In the genomic region with DNA sequence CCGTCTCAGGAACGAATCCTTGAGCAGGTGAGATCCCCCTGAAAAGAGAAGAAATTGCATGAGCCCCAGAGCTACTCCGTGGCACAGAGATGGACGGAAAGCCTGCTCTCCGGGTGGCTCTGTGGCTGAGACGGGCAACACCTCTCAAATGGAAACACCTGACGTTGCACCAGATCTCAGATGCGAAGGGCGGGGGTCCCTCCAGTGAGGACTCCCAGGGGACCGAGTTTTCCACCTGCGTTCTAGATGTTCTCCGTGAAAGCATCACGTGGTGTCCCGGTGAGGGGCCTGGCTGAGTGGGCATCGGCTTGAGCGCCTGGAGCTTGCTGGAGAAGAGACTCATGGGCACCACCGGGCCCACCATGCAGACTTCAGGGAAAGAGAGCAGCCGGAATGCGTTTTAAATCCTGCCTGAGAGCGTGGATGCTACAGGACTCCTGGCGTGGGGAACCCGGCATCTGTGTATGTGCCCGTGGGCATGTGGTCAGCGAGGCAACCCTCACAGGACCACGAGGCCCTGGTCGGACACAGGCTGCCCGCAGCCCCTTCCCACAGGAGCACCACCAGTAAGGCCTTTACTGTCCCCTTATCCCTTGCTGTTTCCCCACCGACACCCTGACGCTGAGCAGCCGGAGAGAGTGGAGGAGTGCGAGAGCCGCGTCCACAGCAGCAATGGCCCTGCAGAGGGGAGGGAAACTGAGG, we compare ENCODE assay signal across 28 cellular contexts.
"Had no signal": no experiment of that assay in that cellular context is flagged by ENCODE, and none has a peak within 500 bp of the region (broad histone marks: within the 10 kb centered on the region; RNA-seq: fewer than 3 reads in every experiment).

No MANE protein-coding gene starts in this region.

- H3K4me3 Mint-ChIP-seq: activated B cell treated with CpG ODN at 0.5 μM for 24 hours; activated CD4-positive, alpha-beta T cell treated with anti-CD3 and anti-CD28 coated beads, Interleukin-2, amount 10 ng/mL, durations not matched to agents 24 days and 14 days; activated CD8-positive, alpha-beta memory T cell treated with anti-CD3 and anti-CD28 coated beads, Interleukin-2, amount 10 ng/mL, durations not matched to agents 7 days and 5 days; activated naive CD8-positive, alpha-beta T cell treated with anti-CD3 and anti-CD28 coated beads, Interleukin-2, amount 50 U/mL, for 24 hours; activated T-cell treated with anti-CD3 and anti-CD28 coated beads, Interleukin-2, amount 50 U/mL, for 4 hours; T-cell had no signal

- H3K36me3 Mint-ChIP-seq: activated CD8-positive, alpha-beta memory T cell treated with anti-CD3 and anti-CD28 coated beads, Interleukin-2, amount 10 ng/mL, durations not matched to agents 7 days and 5 days; activated naive CD4-positive, alpha-beta T cell treated with anti-CD3 and anti-CD28 coated beads, Interleukin-2, amount 50 U/mL, for 72 hours; T-cell had no signal

- H3K27me3 Mint-ChIP-seq: activated B cell treated with CpG ODN at 0.5 μM for 24 hours; activated CD4-positive, alpha-beta T cell treated with anti-CD3 and anti-CD28 coated beads, Interleukin-2, amount 10 ng/mL, durations not matched to agents 24 days and 14 days; activated CD8-positive, alpha-beta memory T cell treated with anti-CD3 and anti-CD28 coated beads, Interleukin-2, amount 10 ng/mL, durations not matched to agents 7 days and 5 days; activated naive CD8-positive, alpha-beta T cell treated with anti-CD3 and anti-CD28 coated beads, Interleukin-2, amount 50 U/mL, for 24 hours had no signal

- DNase-seq: activated B cell treated with CpG ODN at 0.5 μM for 24 hours; activated CD4-positive, alpha-beta T cell treated with anti-CD3 and anti-CD28 coated beads for 1 hour; activated CD4-positive, alpha-beta T cell treated with anti-CD3 and anti-CD28 coated beads, Interleukin-2, amount 10 ng/mL, durations not matched to agents 24 days and 14 days; activated CD4-positive, alpha-beta T cell treated with anti-CD3 and anti-CD28 coated beads, Interleukin-2, amount 50 U/mL, for 48 hours; activated CD8-positive, alpha-beta memory T cell treated with anti-CD3 and anti-CD28 coated beads, Interleukin-2, amount 10 ng/mL, durations not matched to agents 7 days and 5 days; activated effector memory CD4-positive, alpha-beta T cell treated with anti-CD3 and anti-CD28 coated beads, Interleukin-2, amount 50 U/mL, for 16 hours; activated naive CD4-positive, alpha-beta T cell treated with Interleukin-2 at 50 U/mL for 16 hours; activated naive CD8-positive, alpha-beta T cell treated with anti-CD3 and anti-CD28 coated beads, Interleukin-2, amount 50 U/mL, for 24 hours; activated T-cell treated with anti-CD3 and anti-CD28 coated beads, Interleukin-2, amount 50 U/mL, for 4 hours; amniotic stem cell; body of pancreas; Karpas-422; MM.1S; NCI-H1105 treated with DMSO at 0.1 percent for 48 hours; NCI-H1436 treated with DMSO at 0.1 percent for 48 hours; NCI-H187; NCI-H2081; NCI-H446; NCI-H524; Peyer's patch; SHP77 treated with DMSO at 0.1 percent for 48 hours; T-cell; T-helper 2 cell; T1000 had no signal

- H3K9me3 ChIP-seq: ascending aorta, body of pancreas, Peyer's patch had no signal

- H3K27ac Mint-ChIP-seq: activated B cell treated with CpG ODN at 0.5 μM for 24 hours; activated CD4-positive, alpha-beta T cell treated with anti-CD3 and anti-CD28 coated beads, Interleukin-2, amount 10 ng/mL, durations not matched to agents 24 days and 14 days; activated CD8-positive, alpha-beta memory T cell treated with anti-CD3 and anti-CD28 coated beads, Interleukin-2, amount 10 ng/mL, durations not matched to agents 7 days and 5 days; activated naive CD4-positive, alpha-beta T cell treated with anti-CD3 and anti-CD28 coated beads, Interleukin-2, amount 50 U/mL, for 72 hours; activated naive CD8-positive, alpha-beta T cell treated with anti-CD3 and anti-CD28 coated beads, Interleukin-2, amount 50 U/mL, for 24 hours; T-cell had no signal

- FAIRE-seq: bronchial epithelial cell, TTC549 had no signal

- H3K27me3 ChIP-seq: ascending aorta, body of pancreas, Peyer's patch had no signal

- ATAC-seq: activated CD8-positive, alpha-beta memory T cell treated with anti-CD3 and anti-CD28 coated beads, Interleukin-2, amount 10 ng/mL, durations not matched to agents 7 days and 5 days; activated naive CD4-positive, alpha-beta T cell treated with anti-CD3 and anti-CD28 coated beads, Interleukin-2, amount 50 U/mL, for 72 hours; activated naive CD8-positive, alpha-beta T cell treated with anti-CD3 and anti-CD28 coated beads, Interleukin-2, amount 50 U/mL, for 24 hours; activated T-cell treated with anti-CD3 and anti-CD28 coated beads, Interleukin-2, amount 50 U/mL, for 4 hours; body of pancreas; T-cell had no signal

- H3K27ac ChIP-seq: ascending aorta, body of pancreas, Peyer's patch had no signal

- H3K4me1 ChIP-seq: ascending aorta, body of pancreas, Peyer's patch had no signal

- H3K4me3 ChIP-seq: ascending aorta, body of pancreas, Peyer's patch had no signal

- H3K9me3 Mint-ChIP-seq: activated B cell treated with CpG ODN at 0.5 μM for 24 hours; activated CD4-positive, alpha-beta T cell treated with anti-CD3 and anti-CD28 coated beads, Interleukin-2, amount 10 ng/mL, durations not matched to agents 24 days and 14 days; activated naive CD4-positive, alpha-beta T cell treated with anti-CD3 and anti-CD28 coated beads, Interleukin-2, amount 50 U/mL, for 72 hours; activated naive CD8-positive, alpha-beta T cell treated with anti-CD3 and anti-CD28 coated beads, Interleukin-2, amount 50 U/mL, for 24 hours; activated T-cell treated with anti-CD3 and anti-CD28 coated beads, Interleukin-2, amount 50 U/mL, for 4 hours; T-cell had no signal

- H3K4me1 Mint-ChIP-seq: activated B cell treated with CpG ODN at 0.5 μM for 24 hours; activated CD4-positive, alpha-beta T cell treated with anti-CD3 and anti-CD28 coated beads, Interleukin-2, amount 10 ng/mL, durations not matched to agents 24 days and 14 days; activated CD8-positive, alpha-beta memory T cell treated with anti-CD3 and anti-CD28 coated beads, Interleukin-2, amount 10 ng/mL, durations not matched to agents 7 days and 5 days; activated naive CD8-positive, alpha-beta T cell treated with anti-CD3 and anti-CD28 coated beads, Interleukin-2, amount 50 U/mL, for 24 hours; T-cell had no signal

- H3K36me3 ChIP-seq: ascending aorta, Peyer's patch had no signal
